Comparison of ENCODE assay signal across 26 cellular contexts in the genomic region with DNA sequence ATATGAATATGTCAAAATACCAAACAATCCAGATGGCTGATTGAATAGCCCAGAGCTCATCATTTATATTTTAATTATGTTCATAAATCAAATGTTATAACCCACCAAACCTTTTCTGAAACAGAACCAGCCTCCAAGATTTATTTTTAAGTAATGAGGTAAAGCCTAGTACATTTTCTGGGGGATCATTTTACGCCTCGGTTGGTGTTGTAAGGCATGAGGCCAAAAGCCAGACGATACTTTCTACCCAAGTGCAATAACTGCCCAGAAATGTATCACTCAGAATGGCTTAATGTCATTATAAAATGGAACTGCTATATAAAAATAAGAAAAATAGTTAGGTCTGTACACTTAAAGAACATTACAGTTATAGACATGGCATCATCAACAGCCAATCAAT.
A peak's percentile ranks its signal among the peaks of the same experiment; 100 is the strongest.
DNase-seq lines count a peak whose midpoint lies in the region; TF ChIP-seq lines count a peak whose summit lies in the region.
"Had no signal": no experiment of that assay in that cellular context is flagged by ENCODE, and none has a peak within 500 bp of the region (broad histone marks: within the 10 kb centered on the region; RNA-seq: fewer than 3 reads in every experiment).

No MANE protein-coding gene starts in this region.

- no peak overlapping the region for H2AFZ ChIP-seq in OCI-LY7 (ENCODE audit: low read length)
- H2AFZ ChIP-seq: GM23248 had no signal

- H3K4me1 ChIP-seq in OCI-LY7 (ENCODE audit: insufficient read depth, low read length, poor library complexity, severe bottlenecking) (peaks cover 84% of the 10 kb centered on the region), Caco-2 (peaks cover 6% of the 10 kb centered on the region)
- H3K4me1 ChIP-seq: SJCRH30 had no signal

- POLR2A ChIA-PET in OCI-LY7 (lab: Charles Lee) (interaction anchor here (1.1 to 1.4 kb wide), 3 partner anchors 10 to 38 kb away, joined by 3 to 7 read pairs (median 6); no protein-coding TSS in a partner anchor), Caco-2 (lab: Charles Lee) (no interaction called here)
- POLR2A ChIA-PET in activated CD4-positive, alpha-beta memory T cell treated with anti-CD3 and anti-CD28 coated beads, Interleukin-2, amount 10 ng/mL, durations not matched to agents 7 days and 5 days (lab: Charles Lee), result no interaction called here

- TF ChIP-seq CTCF in OCI-LY7 (conservative IDR thresholded peaks at IDR 0.05; ENCODE audit: low read length) (no peak), Caco-2 (IDR thresholded peaks at IDR 0.05; ENCODE audit: insufficient read depth in 1 of 2, low read depth in 1 of 2, low read length in 1 of 2, severe bottlenecking in 1 of 2, unreplicated experiment in 1 of 2) (no peak)

- H3K4me1 Mint-ChIP-seq in activated CD4-positive, alpha-beta memory T cell treated with anti-CD3 and anti-CD28 coated beads, Interleukin-2, amount 10 ng/mL, durations not matched to agents 7 days and 5 days, result peaks cover 63% of the 10 kb centered on the region
- H3K4me1 Mint-ChIP-seq in Caco-2 (ENCODE audit: low read depth, unreplicated experiment), result peaks cover 13% of the 10 kb centered on the region

- CTCF ChIA-PET in OCI-LY7 (lab: Charles Lee; ENCODE audit: unreplicated experiment), result no interaction called here
- CTCF ChIA-PET in activated CD4-positive, alpha-beta memory T cell treated with anti-CD3 and anti-CD28 coated beads, Interleukin-2, amount 10 ng/mL, durations not matched to agents 7 days and 5 days (lab: Charles Lee), result no interaction called here
- CTCF ChIA-PET in Caco-2 (lab: Charles Lee), result no interaction called here

- no peaks in the 10 kb centered on the region for H3K79me2 ChIP-seq in OCI-LY7 (ENCODE audit: insufficient read depth, low read depth, low read length)

- peak overlapping the region; percentile 72 for H3K4me2 ChIP-seq in OCI-LY7 (ENCODE audit: low read length)
- H3K4me2 ChIP-seq: BLaER1 had no signal

- H3K9me3 Mint-ChIP-seq in activated CD4-positive, alpha-beta memory T cell treated with anti-CD3 and anti-CD28 coated beads, Interleukin-2, amount 10 ng/mL, durations not matched to agents 7 days and 5 days, result peaks cover 2% of the 10 kb centered on the region
- H3K9me3 Mint-ChIP-seq in Caco-2 (ENCODE audit: unreplicated experiment), result no peaks in the 10 kb centered on the region
- H3K9me3 Mint-ChIP-seq: H9 had no signal

- no peaks in the 10 kb centered on the region for H3K9me2 ChIP-seq in OCI-LY7 (ENCODE audit: insufficient read depth, low read length)

- BruUV-seq in OCI-LY7 (replicated peaks; lab: Mats Ljungman, UMichigan) (no TSS peak), Caco-2 (replicated peaks; lab: Mats Ljungman, UMichigan) (no TSS peak)

- H3K27me3 Mint-ChIP-seq in activated CD4-positive, alpha-beta memory T cell treated with anti-CD3 and anti-CD28 coated beads, Interleukin-2, amount 10 ng/mL, durations not matched to agents 7 days and 5 days, result peaks cover 34% of the 10 kb centered on the region
- no peaks in the 10 kb centered on the region for H3K27me3 Mint-ChIP-seq in Caco-2 (ENCODE audit: insufficient read depth, unreplicated experiment)
- H3K27me3 Mint-ChIP-seq: CD4-positive, alpha-beta T cell had no signal

- no peaks in the 10 kb centered on the region for H4K20me1 ChIP-seq in OCI-LY7 (ENCODE audit: insufficient read depth, low read length)
- H4K20me1 ChIP-seq: BLaER1 had no signal

- H3K4me3 ChIP-seq in OCI-LY7 (ENCODE audit: low read depth, low read length, poor library complexity, severe bottlenecking), result no peak overlapping the region
- H3K4me3 ChIP-seq in Caco-2 (ENCODE audit: low read depth, low read length), result no peak overlapping the region
- H3K4me3 ChIP-seq: BLaER1, GM23248, SJCRH30 had no signal

- no peak overlapping the region for H3K4me3 Mint-ChIP-seq in activated CD4-positive, alpha-beta memory T cell treated with anti-CD3 and anti-CD28 coated beads, Interleukin-2, amount 10 ng/mL, durations not matched to agents 7 days and 5 days
- H3K4me3 Mint-ChIP-seq in Caco-2 (ENCODE audit: unreplicated experiment), result no peak overlapping the region
- H3K4me3 Mint-ChIP-seq: CD4-positive, alpha-beta T cell; H9 had no signal

- intact Hi-C loops in OCI-LY7 (cut with micrococcal nuclease; ENCODE audit: unreplicated experiment) (loop anchor here (5.0 to 10.0 kb wide), 2 partner anchors 281 to 714 kb away; a partner anchor contains a TSS), Caco-2 (cut with micrococcal nuclease; ENCODE audit: unreplicated experiment) (no loop called here)

- H3K36me3 ChIP-seq in OCI-LY7 (ENCODE audit: insufficient read depth, low read length) (peaks cover 18% of the 10 kb centered on the region), Caco-2 (ENCODE audit: control insufficient read depth, insufficient read depth, low read length) (no peaks in the 10 kb centered on the region)
- H3K36me3 ChIP-seq: BLaER1, SJCRH30 had no signal

- no peak overlapping the region for H3K27ac Mint-ChIP-seq in activated CD4-positive, alpha-beta memory T cell treated with anti-CD3 and anti-CD28 coated beads, Interleukin-2, amount 10 ng/mL, durations not matched to agents 7 days and 5 days
- H3K27ac Mint-ChIP-seq in Caco-2 (ENCODE audit: unreplicated experiment), result no peak overlapping the region
- H3K27ac Mint-ChIP-seq: CD4-positive, alpha-beta T cell had no signal

- DNase-seq in NCI-H1092 treated with DMSO at 0.1 percent for 48 hours (lab: John Stamatoyannopoulos, UW) (peak; percentile 46), NCI-H1092 (lab: John Stamatoyannopoulos, UW) (no peak), OCI-LY7 (ENCODE audit: low spot score) (no peak), myocyte (ENCODE audit: low read depth) (peak; percentile 59), NCI-H2081 treated with DMSO at 0.1 percent for 48 hours (lab: John Stamatoyannopoulos, UW) (no peak), Caco-2 (no peak)
- DNase-seq in stimulated activated CD4-positive, alpha-beta T cell treated with anti-CD3 and anti-CD28 coated beads, Interleukin-15, amount 100 ng/mL, for 24 hours, result no peak
- DNase-seq in activated CD4-positive, alpha-beta memory T cell treated with anti-CD3 and anti-CD28 coated beads, Interleukin-2, amount 10 ng/mL, durations not matched to agents 7 days and 5 days, result no peak
- DNase-seq: ACHN; CD4-positive, alpha-beta T cell; COR-L47; DMS 273 treated with DMSO at 0.1 percent for 48 hours; DMS79 treated with DMSO at 0.1 percent for 48 hours; H9; IMR-90; MV-4-11; NCI-H187; NCI-H2107; NCI-H510A treated with DMSO at 0.1 percent for 48 hours; NCI-H774; OCI-M1; SJCRH30 had no signal

- H3K27ac ChIP-seq in OCI-LY7 (ENCODE audit: low read depth, low read length, poor library complexity, severe bottlenecking), result peak overlapping the region; percentile 89
- H3K27ac ChIP-seq: 22Rv1, BLaER1, GM23248, HL-60, SJCRH30 had no signal

- H3K9me3 ChIP-seq in OCI-LY7 (ENCODE audit: low read length), result no peaks in the 10 kb centered on the region
- H3K9me3 ChIP-seq in Caco-2, result no peaks in the 10 kb centered on the region
- H3K9me3 ChIP-seq: BLaER1, SJCRH30 had no signal

- H3K27me3 ChIP-seq in Caco-2 (replicated peaks; ENCODE audit: control insufficient read depth, insufficient read depth, low read length), result no peaks in the 10 kb centered on the region
- H3K27me3 ChIP-seq: BLaER1, SJCRH30 had no signal

- H3K36me3 Mint-ChIP-seq in activated CD4-positive, alpha-beta memory T cell treated with anti-CD3 and anti-CD28 coated beads, Interleukin-2, amount 10 ng/mL, durations not matched to agents 7 days and 5 days (ENCODE audit: low read depth), result no peaks in the 10 kb centered on the region
- peaks cover 82% of the 10 kb centered on the region for H3K36me3 Mint-ChIP-seq in Caco-2 (ENCODE audit: insufficient read depth, unreplicated experiment)

Comparison
In these comparisons a context has a peak if more than half of its experiments do, and no peak if none do; other contexts are left out.
1. DNase-seq: peak in NCI-H1092 treated with DMSO at 0.1 percent for 48 hours (single experiment) and myocyte (single experiment); none in NCI-H1092 (single experiment), OCI-LY7 (single experiment), stimulated activated CD4-positive, alpha-beta T cell treated with anti-CD3 and anti-CD28 coated beads, Interleukin-15, amount 100 ng/mL, for 24 hours (single experiment), NCI-H2081 treated with DMSO at 0.1 percent for 48 hours (single experiment), activated CD4-positive, alpha-beta memory T cell treated with anti-CD3 and anti-CD28 coated beads, Interleukin-2, amount 10 ng/mL, durations not matched to agents 7 days and 5 days (single experiment) and Caco-2 (0 of 2).